Comparison of ENCODE assay signal across 13 cellular contexts in genomic region chr9:37617837-37618236, GRCh38. TPM values are rescaled to one million over a fixed set of nuclear protein-coding genes. Genes with fewer than 3 reads are reported as not detected.
DNase-seq lines count a peak whose midpoint lies in the region; ATAC-seq and TF ChIP-seq lines count a peak whose summit lies in the region.
"Had no signal": no experiment of that assay in that cellular context is flagged by ENCODE, and none has a peak within 500 bp of the region (broad histone marks: within the 10 kb centered on the region; RNA-seq: fewer than 3 reads in every experiment).

No MANE protein-coding gene starts in this region.

- H3K23ac ChIP-seq in neuronal stem cell (ENCODE audit: low read depth, low read length, poor library complexity): no peak overlapping the region

- H2BK12ac ChIP-seq in neuronal stem cell (ENCODE audit: low read length): no peak overlapping the region

- no peak for TF ChIP-seq CTCF in cardiac fibroblast (IDR thresholded peaks at IDR 0.05; ENCODE audit: low read depth, low read length)

- no peak overlapping the region for H3K4me2 ChIP-seq in neuronal stem cell (ENCODE audit: insufficient read depth, low read length, poor library complexity, severe bottlenecking)

- no peak overlapping the region for H3K4me3 ChIP-seq in cardiac fibroblast (replicated peaks in 1 of 2; ENCODE audit: low read depth in 2 of 2, low read length in 2 of 2)
- H3K4me3 ChIP-seq in neuronal stem cell (ENCODE audit: low read length in 2 of 2): no peak overlapping the region
- H3K4me3 ChIP-seq: breast epithelium had no signal

- no peak overlapping the region for H2AK5ac ChIP-seq in neuronal stem cell (ENCODE audit: low read depth, low read length)

- ATAC-seq in HG03280 (IDR thresholded peaks at IDR 0.05; ENCODE audit: unreplicated experiment): no peak

- no peak overlapping the region for H3K14ac ChIP-seq in neuronal stem cell (ENCODE audit: low read length)

- H3K9me3 ChIP-seq in neuronal stem cell (replicated peaks in 1 of 2; ENCODE audit: control insufficient read depth in 2 of 2, insufficient read depth in 1 of 2, low read depth in 1 of 2, low read length in 2 of 2): no peaks in the 10 kb centered on the region
- H3K9me3 ChIP-seq: breast epithelium had no signal

- no peak overlapping the region for H2AFZ ChIP-seq in neuronal stem cell (ENCODE audit: low read length)

- no peaks in the 10 kb centered on the region for H3K79me1 ChIP-seq in neuronal stem cell (ENCODE audit: low read depth, low read length)

- H2BK120ac ChIP-seq in neuronal stem cell (ENCODE audit: low read depth, low read length): no peak overlapping the region

- H4K8ac ChIP-seq in neuronal stem cell (ENCODE audit: low read depth, low read length): no peak overlapping the region

- peak overlapping the region; percentile 66 for H3K27ac ChIP-seq in neuronal stem cell (replicated peaks; ENCODE audit: low read length)
- H3K27ac ChIP-seq: breast epithelium had no signal

- H3K27me3 ChIP-seq in neuronal stem cell (ENCODE audit: control insufficient read depth in 3 of 3, insufficient read depth in 3 of 3, low read depth in 1 of 3, low read length in 3 of 3): peaks cover 0 to 56% (median 0%) of the 10 kb centered on the region in 3 experiments
- H3K27me3 ChIP-seq: breast epithelium had no signal

- H3K4me1 ChIP-seq in neuronal stem cell (ENCODE audit: control insufficient read depth in 2 of 2, insufficient read depth in 1 of 2, low read depth in 1 of 2, low read length in 2 of 2): peaks cover 0 to 15% of the 10 kb centered on the region in 2 donors
- H3K4me1 ChIP-seq: breast epithelium had no signal

- no peak overlapping the region for H3K9ac ChIP-seq in neuronal stem cell (ENCODE audit: low read depth, low read length, poor library complexity)

- H3K18ac ChIP-seq in neuronal stem cell (ENCODE audit: low read length): no peak overlapping the region

- no peaks in the 10 kb centered on the region for H3K36me3 ChIP-seq in neuronal stem cell (replicated peaks in 1 of 2; ENCODE audit: control insufficient read depth in 2 of 2, insufficient read depth in 2 of 2, low read length in 2 of 2)
- H3K36me3 ChIP-seq: breast epithelium had no signal

- no peak overlapping the region for H4K91ac ChIP-seq in neuronal stem cell (ENCODE audit: low read depth, low read length, poor library complexity)

- H3K4ac ChIP-seq in neuronal stem cell (ENCODE audit: low read length): no peak overlapping the region

- H2BK15ac ChIP-seq in neuronal stem cell (ENCODE audit: low read length): no peak overlapping the region

- intact Hi-C loops in head of caudate nucleus (cut with DNase I): no loop called here

- WGBS in neuronal stem cell (ENCODE audit: extremely low coverage in 2 of 2, insufficient read length in 2 of 2, insufficient replicate concordance in 1 of 2), 2 donors: no CpG with 5 or more reads among the region's 4 CpGs

- DNase-seq in ELR (ENCODE audit: low read depth) (peak; percentile 74), NCI-H146 (lab: John Stamatoyannopoulos, UW) (peak; percentile 92), cardiac fibroblast (ENCODE audit: low read depth in 2 of 2) (peak; percentile 12 to 55), neuronal stem cell (ENCODE audit: low spot score) (peak; percentile 74), epidermal melanocyte (ENCODE audit: insufficient read length, low spot score) (no peak), head of caudate nucleus (no peak)
- DNase-seq in activated effector memory CD4-positive, alpha-beta T cell treated with anti-CD3 and anti-CD28 coated beads, Interleukin-2, amount 50 U/mL, for 16 hours: no peak
- DNase-seq: activated CD4-positive, alpha-beta T cell treated with anti-CD3 and anti-CD28 coated beads for 1 hour; H9; NCI-H1930; SW 1271 had no signal

- H2BK5ac ChIP-seq in neuronal stem cell (ENCODE audit: low read length): no peak overlapping the region

RNA-seq across cellular contexts. Expression of gene TOMM5, which starts 25.4 kb away (rescaled TPM):
- polyA plus RNA-seq in neuronal stem cell (2013, experiment 1 of 2): 158 TPM
- 162 TPM for polyA plus RNA-seq in neuronal stem cell (2013, experiment 2 of 2)

RNA-seq across cellular contexts. Expression of gene FRMPD1, which starts 32.9 kb away (rescaled TPM):
- polyA plus RNA-seq in neuronal stem cell (2013, experiment 1 of 2): 0.01 TPM
- polyA plus RNA-seq in neuronal stem cell (2013, experiment 2 of 2): 0.01 TPM

RNA-seq across cellular contexts. Expression of gene FBXO10, which starts 41.7 kb away (rescaled TPM):
- polyA plus RNA-seq in neuronal stem cell (2013, experiment 1 of 2): 11.9 TPM
- 12.4 TPM for polyA plus RNA-seq in neuronal stem cell (2013, experiment 2 of 2)

Comparison
In these comparisons a context has a peak if more than half of its experiments do, and no peak if none do; other contexts are left out.
1. DNase-seq: peak in ELR (single experiment), NCI-H146 (single experiment), cardiac fibroblast (2 of 2) and neuronal stem cell (single experiment); none in epidermal melanocyte (single experiment), activated effector memory CD4-positive, alpha-beta T cell treated with anti-CD3 and anti-CD28 coated beads, Interleukin-2, amount 50 U/mL, for 16 hours (single experiment) and head of caudate nucleus (0 of 42).